ENCODE assay signal across 16 cellular contexts in genomic region chr4:165367040-165367439, GRCh38. TPM values are rescaled to one million over a fixed set of nuclear protein-coding genes. Genes with fewer than 3 reads are reported as not detected.
"Had no signal": no experiment of that assay in that cellular context is flagged by ENCODE, and none has a peak within 500 bp of the region (broad histone marks: within the 10 kb centered on the region; RNA-seq: fewer than 3 reads in every experiment).

No MANE protein-coding gene starts in this region.

- H3K36me3 Mint-ChIP-seq: activated naive CD4-positive, alpha-beta T cell treated with anti-CD3 and anti-CD28 coated beads, Interleukin-2, amount 10 ng/mL, durations not matched to agents 7 days and 5 days; naive B cell had no signal

- H3K27ac ChIP-seq: parathyroid adenoma, testis had no signal

- H3K4me3 ChIP-seq: lung, testis had no signal

- H3K4me3 Mint-ChIP-seq: activated CD4-positive, alpha-beta T cell treated with anti-CD3 and anti-CD28 coated beads, Interleukin-2, amount 10 ng/mL, durations not matched to agents 24 days and 14 days; activated naive CD4-positive, alpha-beta T cell treated with anti-CD3 and anti-CD28 coated beads, Interleukin-2, amount 10 ng/mL, durations not matched to agents 7 days and 5 days; dendritic cell treated with granulocyte-macrophage colony-stimulating factor and Interleukin-4, amounts not matched to agents 40 ng/mL and 50 ng/mL, for 4 days; effector memory CD8-positive, alpha-beta T cell; naive B cell; stimulated activated naive CD8-positive, alpha-beta T cell treated with anti-CD3 and anti-CD28 coated beads, Interleukin-15, Interleukin-2, amounts not matched to agents 100 ng/mL and 50 ng/mL, for 24 hours had no signal

- H3K9me3 ChIP-seq: testis had no signal

- DNase-seq: activated CD4-positive, alpha-beta T cell treated with anti-CD3 and anti-CD28 coated beads, Interleukin-2, amount 10 ng/mL, durations not matched to agents 24 days and 14 days; activated CD8-positive, alpha-beta memory T cell treated with anti-CD3 and anti-CD28 coated beads for 24 hours; activated naive CD4-positive, alpha-beta T cell treated with anti-CD3 and anti-CD28 coated beads, Interleukin-2, amount 10 ng/mL, durations not matched to agents 7 days and 5 days; activated T-cell treated with anti-CD3 and anti-CD28 coated beads for 4 hours; central memory CD4-positive, alpha-beta T cell; effector memory CD8-positive, alpha-beta T cell; naive B cell; stimulated activated CD4-positive, alpha-beta T cell treated with anti-CD3 and anti-CD28 coated beads, Interleukin-15, amount 100 ng/mL, for 24 hours; stimulated activated CD4-positive, alpha-beta T cell treated with anti-CD3 and anti-CD28 coated beads, Interleukin-4, amount 100 ng/mL, for 24 hours; T-helper 9 cell; testis had no signal

- H3K9me3 Mint-ChIP-seq: activated CD4-positive, alpha-beta T cell treated with anti-CD3 and anti-CD28 coated beads, Interleukin-2, amount 10 ng/mL, durations not matched to agents 24 days and 14 days; activated naive CD4-positive, alpha-beta T cell treated with anti-CD3 and anti-CD28 coated beads, Interleukin-2, amount 10 ng/mL, durations not matched to agents 7 days and 5 days; activated T-helper 2 cell treated with anti-CD3 and anti-CD28 coated beads, Interferon-gamma antibody, Interleukin-2, Interleukin-4, amounts not matched to agents 10 μg/mL and 5 μg/mL and 100 μg/mL, durations not matched to agents 14 hours and 24 hours and 36 hours; dendritic cell treated with granulocyte-macrophage colony-stimulating factor and Interleukin-4, amounts not matched to agents 40 ng/mL and 50 ng/mL, for 4 days; effector memory CD8-positive, alpha-beta T cell; naive B cell; stimulated activated naive CD8-positive, alpha-beta T cell treated with anti-CD3 and anti-CD28 coated beads, Interleukin-15, Interleukin-2, amounts not matched to agents 100 ng/mL and 50 ng/mL, for 24 hours had no signal

- ATAC-seq: effector memory CD8-positive, alpha-beta T cell had no signal

- H3K27me3 ChIP-seq: testis had no signal

- H3K4me1 ChIP-seq: parathyroid adenoma, testis had no signal

- H3K4me1 Mint-ChIP-seq: activated CD4-positive, alpha-beta T cell treated with anti-CD3 and anti-CD28 coated beads, Interleukin-2, amount 10 ng/mL, durations not matched to agents 24 days and 14 days; activated naive CD4-positive, alpha-beta T cell treated with anti-CD3 and anti-CD28 coated beads, Interleukin-2, amount 10 ng/mL, durations not matched to agents 7 days and 5 days had no signal

- H2AFZ ChIP-seq: parathyroid adenoma had no signal

- H3K9ac ChIP-seq: parathyroid adenoma had no signal

- H3K79me2 ChIP-seq: parathyroid adenoma had no signal

- H3K27ac Mint-ChIP-seq: activated CD4-positive, alpha-beta T cell treated with anti-CD3 and anti-CD28 coated beads, Interleukin-2, amount 10 ng/mL, durations not matched to agents 24 days and 14 days; activated naive CD4-positive, alpha-beta T cell treated with anti-CD3 and anti-CD28 coated beads, Interleukin-2, amount 10 ng/mL, durations not matched to agents 7 days and 5 days; activated T-helper 2 cell treated with anti-CD3 and anti-CD28 coated beads, Interferon-gamma antibody, Interleukin-2, Interleukin-4, amounts not matched to agents 10 μg/mL and 5 μg/mL and 100 μg/mL, durations not matched to agents 14 hours and 24 hours and 36 hours; dendritic cell treated with granulocyte-macrophage colony-stimulating factor and Interleukin-4, amounts not matched to agents 40 ng/mL and 50 ng/mL, for 4 days; effector memory CD8-positive, alpha-beta T cell; naive B cell; stimulated activated naive CD8-positive, alpha-beta T cell treated with anti-CD3 and anti-CD28 coated beads, Interleukin-15, Interleukin-2, amounts not matched to agents 100 ng/mL and 50 ng/mL, for 24 hours had no signal

RNA-seq across cellular contexts. Expression of gene CPE, which starts 11.8 kb away (rescaled TPM):
- total RNA-seq: activated CD4-positive, alpha-beta T cell treated with anti-CD3 and anti-CD28 coated beads, Interleukin-2, amount 10 ng/mL, durations not matched to agents 24 days and 14 days had no signal
